In genomic region chr3:109355625-109356441, GRCh38 we compare ENCODE assay signal across 25 cellular contexts. TPM values are rescaled to one million over a fixed set of nuclear protein-coding genes. Genes with fewer than 3 reads are reported as not detected.
A peak's percentile ranks its signal among the peaks of the same experiment; 100 is the strongest.
DNase-seq lines count a peak whose midpoint lies in the region; ATAC-seq, FAIRE-seq and TF ChIP-seq lines count a peak whose summit lies in the region.
"Had no signal": no experiment of that assay in that cellular context is flagged by ENCODE, and none has a peak within 500 bp of the region (broad histone marks: within the 10 kb centered on the region; RNA-seq: fewer than 3 reads in every experiment).

No MANE protein-coding gene starts in this region.

- H3K9me2 ChIP-seq in Karpas-422 (replicated peaks; ENCODE audit: insufficient read depth, low read length) = no peaks in the 10 kb centered on the region

- H3K9me3 ChIP-seq in liver (ENCODE audit: control insufficient read depth in 4 of 4, low read length in 3 of 4) (no peaks in the 10 kb centered on the region), HepG2 (ENCODE audit: low read length) (no peaks in the 10 kb centered on the region), iPS-15b (ENCODE audit: control insufficient read depth, insufficient read depth, low read length) (no peaks in the 10 kb centered on the region), Karpas-422 (ENCODE audit: low read length) (no peaks in the 10 kb centered on the region)
- H3K9me3 ChIP-seq: BE2C, heart left ventricle, left ventricle myocardium inferior, ovary, SJSA1, stomach, upper lobe of left lung had no signal

- TF ChIP-seq CTCF in liver (IDR thresholded peaks at IDR 0.05; ENCODE audit: low read depth, low read length, missing input control) (no peak), HepG2 (CRISPR knock-in tag; IDR thresholded peaks at IDR 0.05) (no peak), nephron (IDR thresholded peaks at IDR 0.05; ENCODE audit: unreplicated experiment in 3 of 3) (no peak)

- DNase-seq in HepG2 (ENCODE audit: low spot score) (no peak), T-helper 9 cell (no peak), SKM-1 treated with dmso at 0.1 percent for 144 hours (lab: John Stamatoyannopoulos, UW; ENCODE audit: unreplicated experiment) (no peak), Karpas-422 (no peak)
- no peak for DNase-seq in activated naive CD8-positive, alpha-beta T cell treated with anti-CD3 and anti-CD28 coated beads for 36 hours
- DNase-seq: activated CD4-positive, alpha-beta memory T cell treated with anti-CD3 and anti-CD28 coated beads for 36 hours; activated naive CD4-positive, alpha-beta T cell treated with anti-CD3 and anti-CD28 coated beads for 36 hours; activated T-cell treated with anti-CD3 and anti-CD28 coated beads, Interleukin-2, amount 50 U/mL, for 1 hour; BE2C; EL; heart left ventricle; left ventricle myocardium inferior; NCI-H1436 treated with DMSO at 0.1 percent for 48 hours; NCI-H69; ovary; stomach; T-helper 17 cell; upper lobe of left lung had no signal

- CTCF ChIA-PET in HepG2 (lab: Yijun Ruan, JAX; ENCODE audit: low intra/inter-chr PET ratio, low total read pairs) = no interaction called here

- in situ Hi-C loops in HepG2 (cut with HindIII; ENCODE audit: extremely low pct_ligation_motif_present, low pct_unique_long_range_greater_than_20kb) = no loop called here

- H3K27me3 Mint-ChIP-seq in nephron (ENCODE audit: low read depth) = no peaks in the 10 kb centered on the region
- H3K27me3 Mint-ChIP-seq in activated naive CD8-positive, alpha-beta T cell treated with anti-CD3 and anti-CD28 coated beads for 36 hours = no peaks in the 10 kb centered on the region
- H3K27me3 Mint-ChIP-seq: activated CD4-positive, alpha-beta memory T cell treated with anti-CD3 and anti-CD28 coated beads for 36 hours had no signal

- no peaks in the 10 kb centered on the region for H4K20me1 ChIP-seq in HepG2 (ENCODE audit: insufficient read depth, low read length)
- no peaks in the 10 kb centered on the region for H4K20me1 ChIP-seq in Karpas-422 (ENCODE audit: insufficient read depth, low read depth, low read length)

- TF ChIP-seq RAD21 in liver (IDR thresholded peaks at IDR 0.05) (peak in 1 of 2 donors; percentile 13), HepG2 (CRISPR knock-in tag; IDR thresholded peaks at IDR 0.05) (no peak)

- no peaks in the 10 kb centered on the region for H3K36me3 Mint-ChIP-seq in nephron (ENCODE audit: low read depth)
- H3K36me3 Mint-ChIP-seq in activated naive CD8-positive, alpha-beta T cell treated with anti-CD3 and anti-CD28 coated beads for 36 hours = no peaks in the 10 kb centered on the region
- H3K36me3 Mint-ChIP-seq: activated CD4-positive, alpha-beta memory T cell treated with anti-CD3 and anti-CD28 coated beads for 36 hours had no signal

- H3K27me3 ChIP-seq in liver (ENCODE audit: control insufficient read depth in 4 of 4, insufficient read depth in 4 of 4, low read length in 3 of 4) = no peaks in the 10 kb centered on the region
- no peaks in the 10 kb centered on the region for H3K27me3 ChIP-seq in HepG2 (ENCODE audit: control insufficient read depth in 1 of 2, insufficient read depth in 2 of 2, low read length in 2 of 2)
- H3K27me3 ChIP-seq in iPS-15b (ENCODE audit: control insufficient read depth, insufficient read depth, low read length) = no peaks in the 10 kb centered on the region
- H3K27me3 ChIP-seq in Karpas-422 (ENCODE audit: low read length) = no peaks in the 10 kb centered on the region
- H3K27me3 ChIP-seq: BE2C, ovary, SJSA1, stomach, upper lobe of left lung had no signal

- no peak for TF ChIP-seq POLR2A in HepG2 (IDR thresholded peaks at IDR 0.05; ENCODE audit: insufficient read depth in 1 of 2, low read depth in 2 of 2, low read length in 2 of 2)

- peaks cover 7 to 36% (median 21%) of the 10 kb centered on the region in 4 donors for H3K4me1 ChIP-seq in liver (ENCODE audit: control insufficient read depth in 4 of 4, insufficient read depth in 4 of 4, low read length in 3 of 4)
- H3K4me1 ChIP-seq in HepG2 (ENCODE audit: insufficient read depth, low read length) = no peaks in the 10 kb centered on the region
- H3K4me1 ChIP-seq in iPS-15b (ENCODE audit: control insufficient read depth, insufficient read depth, low read length) = peaks cover 23% of the 10 kb centered on the region
- H3K4me1 ChIP-seq in Karpas-422 (ENCODE audit: low read length) = peaks cover 14% of the 10 kb centered on the region
- H3K4me1 ChIP-seq: BE2C, heart left ventricle, left ventricle myocardium inferior, SJSA1, upper lobe of left lung had no signal

- H3K27ac ChIP-seq in liver (ENCODE audit: low read depth in 1 of 2, low read length in 2 of 2) (peak overlapping the region; percentile 32 to 61), HepG2 (ENCODE audit: extremely low read length, insufficient read depth, low read length) (no peak overlapping the region), Karpas-422 (ENCODE audit: low read length) (no peak overlapping the region)
- H3K27ac ChIP-seq: heart left ventricle, left ventricle myocardium inferior, ovary, SJSA1, stomach, upper lobe of left lung had no signal

- H3K4me1 Mint-ChIP-seq in nephron = peaks cover 24% of the 10 kb centered on the region
- no peaks in the 10 kb centered on the region for H3K4me1 Mint-ChIP-seq in activated naive CD8-positive, alpha-beta T cell treated with anti-CD3 and anti-CD28 coated beads for 36 hours
- H3K4me1 Mint-ChIP-seq: T-helper 17 cell had no signal

- H3K9me3 Mint-ChIP-seq in nephron = no peaks in the 10 kb centered on the region
- H3K9me3 Mint-ChIP-seq in activated naive CD8-positive, alpha-beta T cell treated with anti-CD3 and anti-CD28 coated beads for 36 hours = no peaks in the 10 kb centered on the region
- H3K9me3 Mint-ChIP-seq: activated CD4-positive, alpha-beta memory T cell treated with anti-CD3 and anti-CD28 coated beads for 36 hours; activated naive CD4-positive, alpha-beta T cell treated with anti-CD3 and anti-CD28 coated beads for 36 hours had no signal

- no peak overlapping the region for H3K4me3 ChIP-seq in liver (ENCODE audit: low read depth in 1 of 3, low read length in 3 of 3)
- H3K4me3 ChIP-seq in HepG2 (replicated peaks in 1 of 3; ENCODE audit: insufficient read depth in 1 of 3, low read depth in 2 of 3, low read length in 3 of 3) = no peak overlapping the region
- H3K4me3 ChIP-seq in iPS-15b (ENCODE audit: low read depth, low read length) = peak overlapping the region; percentile 33
- H3K4me3 ChIP-seq in Karpas-422 (ENCODE audit: low read length) = no peak overlapping the region
- H3K4me3 ChIP-seq: heart left ventricle, left ventricle myocardium inferior, ovary, SJSA1, stomach, upper lobe of left lung had no signal

- H3K9ac ChIP-seq in liver (ENCODE audit: low read depth in 1 of 2, low read length in 2 of 2) = no peak overlapping the region
- H3K9ac ChIP-seq in HepG2 (ENCODE audit: insufficient read depth, low read depth, low read length) = no peak overlapping the region
- H3K9ac ChIP-seq in iPS-15b (ENCODE audit: low read depth, low read length) = no peak overlapping the region
- H3K9ac ChIP-seq in Karpas-422 (ENCODE audit: low read length) = no peak overlapping the region

- TF ChIP-seq EP300 in HepG2 (IDR thresholded peaks at IDR 0.05; ENCODE audit: low read depth in 2 of 2, low read length in 2 of 2) (no peak), HepG2 (CRISPR knock-in tag; IDR thresholded peaks at IDR 0.05; ENCODE audit: borderline replicate concordance) (no peak)

- no peak overlapping the region for H2AFZ ChIP-seq in HepG2 (ENCODE audit: low read length)
- no peak overlapping the region; the same call in 1 of the 2 replicates for H2AFZ ChIP-seq in Karpas-422 (ENCODE audit: low read length)

- POLR2A ChIA-PET in HepG2 (lab: Yijun Ruan, JAX) = no interaction called here

- peak overlapping the region; percentile 60 to 83 (median 73) for H3K4me3 Mint-ChIP-seq in nephron
- H3K4me3 Mint-ChIP-seq in activated naive CD8-positive, alpha-beta T cell treated with anti-CD3 and anti-CD28 coated beads for 36 hours = no peak overlapping the region
- H3K4me3 Mint-ChIP-seq: activated CD4-positive, alpha-beta memory T cell treated with anti-CD3 and anti-CD28 coated beads for 36 hours; activated naive CD4-positive, alpha-beta T cell treated with anti-CD3 and anti-CD28 coated beads for 36 hours; T-helper 17 cell had no signal

- ATAC-seq in HepG2 = no peak
- ATAC-seq: heart left ventricle, T-helper 17 cell had no signal

- no peak for FAIRE-seq in HepG2 (lab: Jason Lieb, UNC)

- H3K4me2 ChIP-seq in HepG2 (ENCODE audit: low read depth, low read length) (no peak overlapping the region), Karpas-422 (ENCODE audit: low read depth, low read length, poor library complexity, severe bottlenecking) (no peak overlapping the region)

- WGBS in liver = 43% methylated on average over 8 of the region's 8 CpGs
- WGBS in HepG2 (ENCODE audit: low lambda C conversion rate) = 4% methylated on average over 8 of the region's 8 CpGs

- H3K79me2 ChIP-seq in HepG2 (ENCODE audit: insufficient read depth, low read length) (no peaks in the 10 kb centered on the region), Karpas-422 (ENCODE audit: low read length) (no peaks in the 10 kb centered on the region)

- BruUV-seq in HepG2 (replicated peaks; lab: Mats Ljungman, UMichigan) = no TSS peak

- intact Hi-C loops in HepG2 (cut with micrococcal nuclease; ENCODE audit: unreplicated experiment) = no loop called here

- peak overlapping the region; percentile 4 to 87 (median 53) for H3K27ac Mint-ChIP-seq in nephron
- H3K27ac Mint-ChIP-seq in activated naive CD8-positive, alpha-beta T cell treated with anti-CD3 and anti-CD28 coated beads for 36 hours = no peak overlapping the region
- H3K27ac Mint-ChIP-seq: activated CD4-positive, alpha-beta memory T cell treated with anti-CD3 and anti-CD28 coated beads for 36 hours; activated naive CD4-positive, alpha-beta T cell treated with anti-CD3 and anti-CD28 coated beads for 36 hours; T-helper 17 cell had no signal

- H3K36me3 ChIP-seq in liver (ENCODE audit: control insufficient read depth in 4 of 4, insufficient read depth in 3 of 4, low read depth in 1 of 4, low read length in 3 of 4) = no peaks in the 10 kb centered on the region
- no peaks in the 10 kb centered on the region for H3K36me3 ChIP-seq in HepG2 (replicated peaks in 1 of 2; ENCODE audit: control insufficient read depth in 1 of 2, insufficient read depth in 2 of 2, low read length in 2 of 2)
- H3K36me3 ChIP-seq in iPS-15b (ENCODE audit: control insufficient read depth, insufficient read depth, low read length) = no peaks in the 10 kb centered on the region
- H3K36me3 ChIP-seq in Karpas-422 (ENCODE audit: insufficient read depth, low read length) = no peaks in the 10 kb centered on the region
- H3K36me3 ChIP-seq: BE2C, heart left ventricle, left ventricle myocardium inferior, ovary, SJSA1, stomach, upper lobe of left lung had no signal

RNA-seq across cellular contexts. Expression of gene DPPA4, which starts 18.5 kb away (rescaled TPM):
- 1 to 10 TPM in 1 of 2 donors, under 1 TPM in 1; 0.25 to 3.1 TPM for total RNA-seq in liver
- under 1 TPM; 0.12 to 0.31 TPM for polyA plus RNA-seq in liver
- total RNA-seq in HepG2 (2016; rRNA removed; fragmentation: Illumina TruSeq; extraction: Trizol) = not detected in 2 replicates
- not detected in 2 replicates for total RNA-seq in HepG2 (2016; cell fraction: cytosol; rRNA removed; fragmentation: Illumina TruSeq; extraction: Trizol; ENCODE audit: low read depth)
- not detected in 2 replicates for total RNA-seq in HepG2 (2016; cell fraction: insoluble cytoplasmic fraction; rRNA removed; fragmentation: Illumina TruSeq; extraction: Trizol)
- not detected in 2 replicates for total RNA-seq in HepG2 (2016; cell fraction: membrane; rRNA removed; fragmentation: Illumina TruSeq; extraction: Trizol)
- total RNA-seq in HepG2 (2016; cell fraction: nucleus; rRNA removed; fragmentation: Illumina TruSeq; extraction: Trizol) = not detected in 2 replicates
- not detected in 2 replicates for polyA plus RNA-seq in HepG2 (2011; rRNA removed)
- not detected in 2 replicates for polyA plus RNA-seq in HepG2 (2011; cell fraction: cytosol; rRNA removed)
- polyA plus RNA-seq in HepG2 (2011; cell fraction: nucleus; rRNA removed) = 0.07 TPM in 1 of 2 replicates, not detected in the other
- polyA plus RNA-seq in HepG2 (2012) = not detected in 2 replicates
- polyA plus RNA-seq in HepG2 (2016; cell fraction: cytosol; fragmentation: Illumina TruSeq; extraction: Trizol; ENCODE audit: low read depth) = not detected in 2 replicates
- polyA plus RNA-seq in HepG2 (2016; cell fraction: insoluble cytoplasmic fraction; fragmentation: Illumina TruSeq; extraction: Trizol; ENCODE audit: low read depth) = not detected in 2 replicates
- not detected in 2 replicates for polyA plus RNA-seq in HepG2 (2016; cell fraction: membrane; fragmentation: Illumina TruSeq; extraction: Trizol; ENCODE audit: low read depth)
- not detected in 2 replicates for polyA plus RNA-seq in HepG2 (2016; cell fraction: nucleus; fragmentation: Illumina TruSeq; extraction: Trizol; ENCODE audit: insufficient read depth, low read depth)
- not detected in 2 replicates for polyA minus RNA-seq in HepG2 (2011; rRNA and poly(A)+ RNA removed; ENCODE audit: low replicate concordance)
- polyA minus RNA-seq in HepG2 (2011; cell fraction: cytosol; rRNA and poly(A)+ RNA removed) = not detected in 2 replicates
- not detected in 2 replicates for polyA minus RNA-seq in HepG2 (2011; cell fraction: nucleus; rRNA and poly(A)+ RNA removed)
- total RNA-seq in activated naive CD8-positive, alpha-beta T cell treated with anti-CD3 and anti-CD28 coated beads for 36 hours = 1 to 10 TPM in 1 of 2 experiments, under 1 TPM in 1; 0.54 to 1.1 TPM
- total RNA-seq in Karpas-422 (2014; rRNA removed; shearing (Covaris generic); ENCODE audit: low replicate concordance) = not detected in 2 replicates
- total RNA-seq: A172; activated CD4-positive, alpha-beta memory T cell treated with anti-CD3 and anti-CD28 coated beads for 36 hours; heart left ventricle; HT1080; left ventricle myocardium inferior; M059J; SJSA1 had no signal
- polyA plus RNA-seq: heart left ventricle, stomach had no signal

RNA-seq across cellular contexts. Expression of gene DPPA2, which starts 39.5 kb away (rescaled TPM):
- total RNA-seq in liver (not detected), HepG2 (2016; rRNA removed; fragmentation: Illumina TruSeq; extraction: Trizol) (not detected in 2 replicates)
- polyA plus RNA-seq in liver (not detected), HepG2 (2011; rRNA removed) (not detected in 2 replicates)
- not detected in 2 replicates for total RNA-seq in HepG2 (2016; cell fraction: cytosol; rRNA removed; fragmentation: Illumina TruSeq; extraction: Trizol; ENCODE audit: low read depth)
- not detected in 2 replicates for total RNA-seq in HepG2 (2016; cell fraction: insoluble cytoplasmic fraction; rRNA removed; fragmentation: Illumina TruSeq; extraction: Trizol)
- total RNA-seq in HepG2 (2016; cell fraction: membrane; rRNA removed; fragmentation: Illumina TruSeq; extraction: Trizol) = not detected in 2 replicates
- total RNA-seq in HepG2 (2016; cell fraction: nucleus; rRNA removed; fragmentation: Illumina TruSeq; extraction: Trizol) = not detected in 2 replicates
- polyA plus RNA-seq in HepG2 (2011; cell fraction: cytosol; rRNA removed) = not detected in 2 replicates
- polyA plus RNA-seq in HepG2 (2011; cell fraction: nucleus; rRNA removed) = not detected in 2 replicates
- not detected in 2 replicates for polyA plus RNA-seq in HepG2 (2012)
- polyA plus RNA-seq in HepG2 (2016; cell fraction: cytosol; fragmentation: Illumina TruSeq; extraction: Trizol; ENCODE audit: low read depth) = not detected in 2 replicates
- polyA plus RNA-seq in HepG2 (2016; cell fraction: insoluble cytoplasmic fraction; fragmentation: Illumina TruSeq; extraction: Trizol; ENCODE audit: low read depth) = not detected in 2 replicates
- polyA plus RNA-seq in HepG2 (2016; cell fraction: membrane; fragmentation: Illumina TruSeq; extraction: Trizol; ENCODE audit: low read depth) = not detected in 2 replicates
- polyA plus RNA-seq in HepG2 (2016; cell fraction: nucleus; fragmentation: Illumina TruSeq; extraction: Trizol; ENCODE audit: insufficient read depth, low read depth) = not detected in 2 replicates
- polyA minus RNA-seq in HepG2 (2011; rRNA and poly(A)+ RNA removed; ENCODE audit: low replicate concordance) = 0.23 TPM in 1 of 2 replicates, not detected in the other
- not detected in 2 replicates for polyA minus RNA-seq in HepG2 (2011; cell fraction: cytosol; rRNA and poly(A)+ RNA removed)
- polyA minus RNA-seq in HepG2 (2011; cell fraction: nucleus; rRNA and poly(A)+ RNA removed) = not detected in 2 replicates
- total RNA-seq in activated naive CD8-positive, alpha-beta T cell treated with anti-CD3 and anti-CD28 coated beads for 36 hours = not detected
- total RNA-seq in Karpas-422 (2014; rRNA removed; shearing (Covaris generic); ENCODE audit: low replicate concordance) = not detected in 2 replicates
- total RNA-seq: A172; activated CD4-positive, alpha-beta memory T cell treated with anti-CD3 and anti-CD28 coated beads for 36 hours; activated naive CD4-positive, alpha-beta T cell treated with anti-CD3 and anti-CD28 coated beads for 36 hours; heart left ventricle; HT1080; left ventricle myocardium inferior; M059J; ovary; SJSA1; stomach; T-helper 17 cell; upper lobe of left lung had no signal
- polyA plus RNA-seq: heart left ventricle, ovary, stomach had no signal

Comparison
In these comparisons a context has a peak if more than half of its experiments do, and no peak if none do; other contexts are left out.
1. H3K27ac ChIP-seq: peak in liver (2 of 2); none in HepG2 (single experiment) and Karpas-422 (single experiment).